10 cellular contexts compared by ENCODE assay signal in the genomic region with DNA sequence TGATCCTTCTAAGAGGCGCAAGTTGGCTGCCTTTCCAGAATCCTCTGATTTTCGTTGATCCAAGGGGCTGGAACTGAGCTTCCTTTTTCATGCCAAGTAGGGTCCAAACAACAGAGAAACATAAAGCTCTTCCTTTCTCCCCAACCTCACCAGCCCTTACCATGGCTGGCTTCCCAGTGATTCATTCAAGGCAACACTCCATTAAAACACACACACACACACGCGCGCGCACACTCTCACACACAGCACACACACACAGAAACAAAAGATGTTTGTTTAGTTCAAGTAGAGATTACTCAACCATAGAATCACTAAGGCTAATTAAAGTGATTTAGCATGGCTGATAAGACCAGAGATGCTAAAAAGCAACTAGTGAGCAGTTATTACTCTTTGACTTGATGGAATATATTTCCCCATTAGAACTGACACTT. TPM values are rescaled to one million over a fixed set of nuclear protein-coding genes. Genes with fewer than 3 reads are reported as not detected.
A peak's percentile ranks its signal among the peaks of the same experiment; 100 is the strongest.
DNase-seq lines count a peak whose midpoint lies in the region; ATAC-seq and TF ChIP-seq lines count a peak whose summit lies in the region.
"Had no signal": no experiment of that assay in that cellular context is flagged by ENCODE, and none has a peak within 500 bp of the region (broad histone marks: within the 10 kb centered on the region; RNA-seq: fewer than 3 reads in every experiment).

No MANE protein-coding gene starts in this region.

- no peak overlapping the region for H3K27ac ChIP-seq in caudate nucleus (ENCODE audit: low read depth, low read length)
- H3K27ac ChIP-seq: PC-9 had no signal

- no peaks in the 10 kb centered on the region for H3K27me3 Mint-ChIP-seq in mesothelial cell of epicardium (ENCODE audit: low read depth)
- no peaks in the 10 kb centered on the region for H3K27me3 Mint-ChIP-seq in activated T-cell treated with anti-CD3 and anti-CD28 coated beads, Interleukin-2, amount 50 U/mL, for 4 hours (ENCODE audit: low read depth)

- peaks cover 48% of the 10 kb centered on the region for H3K4me1 Mint-ChIP-seq in mesothelial cell of epicardium
- no peaks in the 10 kb centered on the region for H3K4me1 Mint-ChIP-seq in activated T-cell treated with anti-CD3 and anti-CD28 coated beads, Interleukin-2, amount 50 U/mL, for 4 hours (ENCODE audit: low read depth)

- TF ChIP-seq POLR2A in erythroblast (IDR thresholded peaks at IDR 0.05; ENCODE audit: low read length): no peak

- H3K36me3 Mint-ChIP-seq in mesothelial cell of epicardium: peaks cover 5% of the 10 kb centered on the region
- peaks cover 14% of the 10 kb centered on the region for H3K36me3 Mint-ChIP-seq in activated T-cell treated with anti-CD3 and anti-CD28 coated beads, Interleukin-2, amount 50 U/mL, for 4 hours (ENCODE audit: insufficient read depth)

- no peak overlapping the region for H3K4me3 Mint-ChIP-seq in mesothelial cell of epicardium
- no peak overlapping the region for H3K4me3 Mint-ChIP-seq in activated T-cell treated with anti-CD3 and anti-CD28 coated beads, Interleukin-2, amount 50 U/mL, for 4 hours

- H3K9me3 Mint-ChIP-seq in mesothelial cell of epicardium: no peaks in the 10 kb centered on the region
- H3K9me3 Mint-ChIP-seq in activated T-cell treated with anti-CD3 and anti-CD28 coated beads, Interleukin-2, amount 50 U/mL, for 4 hours: no peaks in the 10 kb centered on the region

- H3K27ac Mint-ChIP-seq in mesothelial cell of epicardium: peak overlapping the region; percentile 86

- peak in 10 of 14 donors; percentile 11 to 74 (median 42) for DNase-seq in C1 segment of cervical spinal cord (lab: John Stamatoyannopoulos, UW)
- peak; percentile 83 for DNase-seq in NCI-H1105 (lab: John Stamatoyannopoulos, UW)
- DNase-seq in caudate nucleus (lab: John Stamatoyannopoulos, UW): peak in 44 of 61 donors; percentile 7 to 80 (median 44)
- DNase-seq in mesothelial cell of epicardium (ENCODE audit: low spot score in 2 of 2, unreplicated experiment in 2 of 2): no peak
- no peak for DNase-seq in activated T-cell treated with anti-CD3 and anti-CD28 coated beads, Interleukin-2, amount 50 U/mL, for 4 hours
- no peak for DNase-seq in erythroblast (lab: John Stamatoyannopoulos, UW)
- DNase-seq: activated CD8-positive, alpha-beta memory T cell treated with anti-CD3 and anti-CD28 coated beads, Interleukin-2, amount 50 U/mL, for 48 hours had no signal

- no peak for TF ChIP-seq CTCF in mesothelial cell of epicardium (IDR thresholded peaks at IDR 0.05; ENCODE audit: unreplicated experiment)

- ATAC-seq in HG02885 (IDR thresholded peaks at IDR 0.05; ENCODE audit: poor library complexity, unreplicated experiment): no peak
- ATAC-seq in activated T-cell treated with anti-CD3 and anti-CD28 coated beads, Interleukin-2, amount 50 U/mL, for 4 hours: no peak
- ATAC-seq in HG02642 (IDR thresholded peaks at IDR 0.05; ENCODE audit: poor library complexity, unreplicated experiment): no peak

RNA-seq across cellular contexts. Expression of a gene that starts 13.0 kb away (rescaled TPM):
- total RNA-seq in mesothelial cell of epicardium: not detected in 3 replicates
- not detected for total RNA-seq in activated T-cell treated with anti-CD3 and anti-CD28 coated beads, Interleukin-2, amount 50 U/mL, for 4 hours
- total RNA-seq: PC-9 had no signal

RNA-seq across cellular contexts. Expression of a gene that starts 24.4 kb away (rescaled TPM):
- total RNA-seq in mesothelial cell of epicardium: not detected in 3 replicates
- total RNA-seq in activated T-cell treated with anti-CD3 and anti-CD28 coated beads, Interleukin-2, amount 50 U/mL, for 4 hours: not detected
- total RNA-seq: PC-9 had no signal

Comparison
In these comparisons a context has a peak if more than half of its experiments do, and no peak if none do; other contexts are left out.
1. DNase-seq: peak in C1 segment of cervical spinal cord (10 of 14), NCI-H1105 (single experiment) and caudate nucleus (44 of 61); none in mesothelial cell of epicardium (0 of 2), activated T-cell treated with anti-CD3 and anti-CD28 coated beads, Interleukin-2, amount 50 U/mL, for 4 hours (single experiment) and erythroblast (0 of 2).